ENCODE assay signal across 25 cellular contexts in genomic region chr7:128243273-128243672, GRCh38. TPM values are rescaled to one million over a fixed set of nuclear protein-coding genes. Genes with fewer than 3 reads are reported as not detected.
DNase-seq lines count a peak whose midpoint lies in the region; TF ChIP-seq lines count a peak whose summit lies in the region.
"Had no signal": no experiment of that assay in that cellular context is flagged by ENCODE, and none has a peak within 500 bp of the region (broad histone marks: within the 10 kb centered on the region; RNA-seq: fewer than 3 reads in every experiment).

No MANE protein-coding gene starts in this region.

- intact Hi-C loops in posterior vena cava (cut with DNase I): no loop called here

- H3K27ac Mint-ChIP-seq in chondrocyte (ENCODE audit: unreplicated experiment): no peak overlapping the region
- H3K27ac Mint-ChIP-seq: CD4-positive, alpha-beta memory T cell; CD8-positive, alpha-beta memory T cell had no signal

- H3K9me3 Mint-ChIP-seq in chondrocyte (ENCODE audit: low read depth): peaks cover 13% of the 10 kb centered on the region

- H3K27me3 Mint-ChIP-seq in chondrocyte (ENCODE audit: low read depth): peaks cover 15% of the 10 kb centered on the region

- no peak overlapping the region for H3K4me3 Mint-ChIP-seq in chondrocyte (ENCODE audit: unreplicated experiment)
- H3K4me3 Mint-ChIP-seq: CD14-positive monocyte; CD4-positive, alpha-beta memory T cell; CD4-positive, CD25-positive, alpha-beta regulatory T cell; CD8-positive, alpha-beta memory T cell had no signal

- H3K36me3 Mint-ChIP-seq in chondrocyte (ENCODE audit: low read depth): peaks cover 4% of the 10 kb centered on the region
- H3K36me3 Mint-ChIP-seq: CD4-positive, alpha-beta memory T cell; CD4-positive, CD25-positive, alpha-beta regulatory T cell had no signal

- TF ChIP-seq CTCF in chondrocyte (IDR thresholded peaks at IDR 0.05): no peak

- H3K4me1 Mint-ChIP-seq in chondrocyte (ENCODE audit: low read depth): peaks cover 7% of the 10 kb centered on the region
- H3K4me1 Mint-ChIP-seq: CD4-positive, alpha-beta memory T cell; CD4-positive, CD25-positive, alpha-beta regulatory T cell; CD8-positive, alpha-beta memory T cell had no signal

- DNase-seq in chondrocyte (ENCODE audit: low spot score) (peak; percentile 77), posterior vena cava (ENCODE audit: low spot score) (peak; percentile 38), T-helper 2 cell (no peak), midbrain (lab: John Stamatoyannopoulos, UW) (no peak)
- DNase-seq in stimulated activated naive CD4-positive, alpha-beta T cell (lab: John Stamatoyannopoulos, UW): no peak
- DNase-seq: 8988T; ACHN; BE2C; C1 segment of cervical spinal cord; CD4-positive, alpha-beta memory T cell; CD4-positive, CD25-positive, alpha-beta regulatory T cell; CD8-positive, alpha-beta memory T cell; COR-L47; DMS 273 treated with DMSO at 0.1 percent for 48 hours; DMS153; DMS53; DMS79; DND-41; EL; GDM1 had no signal

RNA-seq across cellular contexts. Expression of gene LEP, which starts 2.2 kb away (rescaled TPM):
- not detected in 3 replicates for total RNA-seq in chondrocyte
- 1 to 10 TPM; 1.5 to 5.2 TPM for total RNA-seq in posterior vena cava
- total RNA-seq: A673; CD4-positive, alpha-beta memory T cell; CD4-positive, CD25-positive, alpha-beta regulatory T cell; CD8-positive, alpha-beta memory T cell; Daoy; G401; GM12878 had no signal

Comparison
In these comparisons a context has a peak if more than half of its experiments do, and no peak if none do; other contexts are left out.
1. DNase-seq: peak in chondrocyte (single experiment) and posterior vena cava (single experiment); none in stimulated activated naive CD4-positive, alpha-beta T cell (0 of 6), T-helper 2 cell (0 of 5) and midbrain (single experiment).